In the genomic region with DNA sequence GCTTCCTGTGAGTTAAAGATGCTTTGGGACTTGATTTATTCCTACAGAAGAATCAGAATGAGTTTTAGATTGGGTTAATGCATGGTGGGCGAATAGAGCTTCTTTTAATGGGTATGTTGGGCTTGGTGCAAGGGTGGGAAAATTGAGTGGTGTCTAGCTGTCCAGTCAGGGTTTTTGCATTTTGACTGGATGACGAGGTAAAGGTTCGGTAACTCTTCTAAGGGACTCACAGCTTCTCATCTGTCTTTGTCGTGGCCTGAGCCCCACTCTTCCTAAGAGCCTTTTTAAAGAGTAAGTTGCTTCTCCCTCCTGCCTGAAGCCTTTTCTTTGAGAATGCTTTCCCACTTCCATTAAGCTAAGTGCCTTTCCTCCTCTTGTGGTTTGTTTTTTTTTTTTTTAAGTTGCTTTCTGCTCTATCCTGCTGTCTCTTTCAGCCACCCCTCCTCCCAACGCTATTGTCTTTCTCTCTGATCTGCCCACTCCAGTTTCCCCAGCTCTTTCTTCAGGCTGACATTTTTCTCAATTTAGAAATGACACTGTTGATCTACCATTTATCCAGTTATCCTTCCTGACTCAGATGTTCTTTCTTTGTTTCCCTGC, we compare ENCODE assay signal across 8 cellular contexts. TPM values are rescaled to one million over a fixed set of nuclear protein-coding genes. Genes with fewer than 3 reads are reported as not detected.
A peak's percentile ranks its signal among the peaks of the same experiment; 100 is the strongest.
DNase-seq lines count a peak whose midpoint lies in the region; ATAC-seq and TF ChIP-seq lines count a peak whose summit lies in the region.

No MANE protein-coding gene starts in this region.

- H3K4me3 ChIP-seq in ACC112 (ENCODE audit: low read depth, low read length) (peak overlapping the region; percentile 86), KMS-11 (IDR thresholded peaks at IDR 0.05; ENCODE audit: insufficient read depth, low read depth, low read length) (no peak overlapping the region), muscle layer of colon (ENCODE audit: low read depth in 1 of 2, low read length in 2 of 2) (peak overlapping the region; percentile 85 to 95)

- intact Hi-C loops in MCF 10A (cut with micrococcal nuclease) = no loop called here

- no peaks in the 10 kb centered on the region for H3K27me3 Mint-ChIP-seq in MCF 10A (ENCODE audit: insufficient read depth, unreplicated experiment)

- BruUV-seq in MCF 10A (replicated peaks; lab: Mats Ljungman, UMichigan) = no TSS peak

- no peaks in the 10 kb centered on the region for H4K20me1 ChIP-seq in KMS-11 (ENCODE audit: insufficient read depth)

- no peak for ATAC-seq in GM19023 (IDR thresholded peaks at IDR 0.05; ENCODE audit: unreplicated experiment)
- no peak for ATAC-seq in GM21529 (IDR thresholded peaks at IDR 0.05; ENCODE audit: unreplicated experiment)
- ATAC-seq in HG02610 (IDR thresholded peaks at IDR 0.05; ENCODE audit: unreplicated experiment) = no peak

- H3K4me1 Mint-ChIP-seq in MCF 10A (ENCODE audit: insufficient read depth, unreplicated experiment) = peaks cover 27% of the 10 kb centered on the region

- no peaks in the 10 kb centered on the region for H3K9me3 Mint-ChIP-seq in MCF 10A (ENCODE audit: unreplicated experiment)

- H3K36me3 ChIP-seq in ACC112 (ENCODE audit: insufficient read depth, low read length) (peaks cover 4% of the 10 kb centered on the region), KMS-11 (ENCODE audit: insufficient read depth) (no peaks in the 10 kb centered on the region), muscle layer of colon (ENCODE audit: insufficient read depth, low read length) (peaks cover 10% of the 10 kb centered on the region)

- peaks cover 7% of the 10 kb centered on the region for H3K4me1 ChIP-seq in ACC112 (ENCODE audit: control insufficient read depth, insufficient read depth, low read length, unreplicated experiment)
- H3K4me1 ChIP-seq in KMS-11 (ENCODE audit: low read depth, poor library complexity, severe bottlenecking) = peaks cover 9% of the 10 kb centered on the region
- peaks cover 21% of the 10 kb centered on the region for H3K4me1 ChIP-seq in muscle layer of colon (ENCODE audit: insufficient read depth, low read length)

- POLR2A ChIA-PET in MCF 10A (lab: Yijun Ruan, JAX) = interaction anchor here (0.7 to 4.9 kb wide), 14 partner anchors 9 to 239 kb away, joined by 3 to 57 read pairs (median 5); partner anchors contain the start of genes CDC42EP2, MALAT1, POLA2 and SLC25A45

- no peak for TF ChIP-seq CTCF in KMS-11 (conservative IDR thresholded peaks at IDR 0.05; ENCODE audit: low read depth, low read length)
- TF ChIP-seq CTCF in MCF 10A (IDR thresholded peaks at IDR 0.05; ENCODE audit: unreplicated experiment) = no peak

- H3K36me3 Mint-ChIP-seq in MCF 10A (ENCODE audit: insufficient read depth, unreplicated experiment) = peaks cover 34% of the 10 kb centered on the region

- H3K27me3 ChIP-seq in ACC112 (ENCODE audit: insufficient read depth, low read length) (no peaks in the 10 kb centered on the region), KMS-11 (ENCODE audit: insufficient read depth, low read depth) (no peaks in the 10 kb centered on the region), muscle layer of colon (ENCODE audit: control insufficient read depth in 1 of 2, insufficient read depth in 2 of 2, low read length in 2 of 2) (no peaks in the 10 kb centered on the region)

- peak overlapping the region; percentile 51; the same call in 1 of the 2 replicates for H3K27ac ChIP-seq in ACC112 (ENCODE audit: low read depth, low read length)
- H3K27ac ChIP-seq in KMS-11 = 0 out of 2 replicates have a peak overlapping the region, but pooled peaks have one; percentile 33
- H3K27ac ChIP-seq in muscle layer of colon (ENCODE audit: low read depth, low read length) = peak overlapping the region; percentile 99

- no peaks in the 10 kb centered on the region for H3K9me3 ChIP-seq in muscle layer of colon (ENCODE audit: low read length)

- peak overlapping the region; percentile 99 for H3K4me2 ChIP-seq in KMS-11

- CTCF ChIA-PET in MCF 10A (lab: Yijun Ruan, JAX) = interaction anchor here (1.0 to 11.0 kb wide), 3 partner anchors 18 to 60 kb away, joined by 5 to 273 read pairs (median 219); partner anchors contain the start of gene CDC42EP2

- DNase-seq in MCF 10A (ENCODE audit: unreplicated experiment) (no peak), D341Med (ENCODE audit: low spot score) (no peak)

- H3K79me2 ChIP-seq in ACC112 (ENCODE audit: control insufficient read depth, insufficient read depth, low read length, unreplicated experiment) (peaks cover 59% of the 10 kb centered on the region), KMS-11 (ENCODE audit: insufficient read depth, low read depth) (peaks cover 57% of the 10 kb centered on the region)

- peak overlapping the region; percentile 81 for H3K4me3 Mint-ChIP-seq in MCF 10A (ENCODE audit: unreplicated experiment)

- H3K27ac Mint-ChIP-seq in MCF 10A (ENCODE audit: low read depth, unreplicated experiment) = peak overlapping the region; percentile 10

- H3K9ac ChIP-seq in KMS-11 (peak overlapping the region; percentile 74; the same call in 1 of the 2 replicates), muscle layer of colon (ENCODE audit: low read length) (peak overlapping the region; percentile 85)

- no peak overlapping the region for H2AFZ ChIP-seq in ACC112 (ENCODE audit: low read length, unreplicated experiment)
- no peak overlapping the region for H2AFZ ChIP-seq in KMS-11 (ENCODE audit: low read depth)

RNA-seq across cellular contexts. Expression of gene DPF2, which starts 1.1 kb away (rescaled TPM):
- 83.9 and 86.6 TPM in 2 replicates for total RNA-seq in MCF 10A (2022)

RNA-seq across cellular contexts. Expression of gene TIGD3, which starts 19.8 kb away (rescaled TPM):
- 0.14 TPM in 1 of 2 replicates, not detected in the other for total RNA-seq in MCF 10A (2022)

RNA-seq across cellular contexts. Expression of gene CDC42EP2, which starts 20.1 kb away (rescaled TPM):
- total RNA-seq in MCF 10A (2022) = 24.5 and 35.0 TPM in 2 replicates

RNA-seq across cellular contexts. Expression of gene SLC25A45, which starts 47.6 kb away (rescaled TPM):
- total RNA-seq in MCF 10A (2022) = 3.9 and 4.9 TPM in 2 replicates

RNA-seq across cellular contexts. Expression of gene FRMD8, which starts 51.6 kb away (rescaled TPM):
- 18.9 and 21.7 TPM in 2 replicates for total RNA-seq in MCF 10A (2022)

Comparison
In these comparisons a context has a peak if more than half of its experiments do, and no peak if none do; other contexts are left out.
1. H3K27ac ChIP-seq: peak in every context shown above with its lines; median percentile 99 in muscle layer of colon; 51 in ACC112; 33 in KMS-11.